Comparison of ENCODE assay signal across 2 cellular contexts in the genomic region with DNA sequence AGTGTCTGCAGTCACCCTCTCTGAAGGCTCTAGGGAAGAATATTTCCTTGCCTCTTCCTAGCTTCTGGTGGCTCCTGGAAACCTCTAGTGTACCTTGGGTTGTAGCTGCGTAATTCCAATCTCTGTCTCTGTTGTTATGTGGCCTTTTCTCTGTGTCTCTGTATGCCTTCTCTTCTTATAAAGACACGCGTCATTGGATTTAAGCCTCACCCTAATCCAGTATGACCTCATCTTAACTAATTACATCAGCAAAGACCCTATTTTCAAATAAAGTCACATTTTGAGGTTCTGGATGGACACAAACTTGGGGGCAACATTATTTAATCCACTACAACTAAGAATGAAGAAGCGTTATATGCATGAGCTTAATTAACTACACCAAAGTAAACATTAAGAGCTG.
TF ChIP-seq lines count a peak whose summit lies in the region.

No MANE protein-coding gene starts in this region.

TF ChIP-seq in A549, 52 proteins besides CTCF, POLR2A, EP300 and RAD21 (continued from another document):
- TF ChIP-seq ZFP36 (IDR thresholded peaks at IDR 0.05; ENCODE audit: borderline replicate concordance, partially characterized antibody) (no peak), RCOR1 (IDR thresholded peaks at IDR 0.05; ENCODE audit: low read depth, low read length) (no peak), EHMT2 (IDR thresholded peaks at IDR 0.05; ENCODE audit: low read depth) (no peak), CEBPB (IDR thresholded peaks at IDR 0.05) (no peak), HEYL (CRISPR knock-in tag; IDR thresholded peaks at IDR 0.05) (no peak)
- TF ChIP-seq, protein P1, sequence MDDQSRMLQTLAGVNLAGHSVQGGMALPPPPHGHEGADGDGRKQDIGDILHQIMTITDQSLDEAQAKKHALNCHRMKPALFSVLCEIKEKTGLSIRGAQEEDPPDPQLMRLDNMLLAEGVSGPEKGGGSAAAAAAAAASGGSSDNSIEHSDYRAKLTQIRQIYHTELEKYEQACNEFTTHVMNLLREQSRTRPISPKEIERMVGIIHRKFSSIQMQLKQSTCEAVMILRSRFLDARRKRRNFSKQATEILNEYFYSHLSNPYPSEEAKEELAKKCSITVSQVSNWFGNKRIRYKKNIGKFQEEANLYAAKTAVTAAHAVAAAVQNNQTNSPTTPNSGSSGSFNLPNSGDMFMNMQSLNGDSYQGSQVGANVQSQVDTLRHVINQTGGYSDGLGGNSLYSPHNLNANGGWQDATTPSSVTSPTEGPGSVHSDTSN (IDR thresholded peaks at IDR 0.05): no peak
- TF ChIP-seq, protein P2, sequence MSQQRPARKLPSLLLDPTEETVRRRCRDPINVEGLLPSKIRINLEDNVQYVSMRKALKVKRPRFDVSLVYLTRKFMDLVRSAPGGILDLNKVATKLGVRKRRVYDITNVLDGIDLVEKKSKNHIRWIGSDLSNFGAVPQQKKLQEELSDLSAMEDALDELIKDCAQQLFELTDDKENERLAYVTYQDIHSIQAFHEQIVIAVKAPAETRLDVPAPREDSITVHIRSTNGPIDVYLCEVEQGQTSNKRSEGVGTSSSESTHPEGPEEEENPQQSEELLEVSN (IDR thresholded peaks at IDR 0.05; ENCODE audit: borderline replicate concordance, low read depth): no peak

TF ChIP-seq in HEK293, 187 proteins besides CTCF, POLR2A, EP300 and RAD21 (continued from another document):
- no peak for TF ChIP-seq ZFHX2 (tag by site-specific recombination; conservative IDR thresholded peaks at IDR 0.05)
- TF ChIP-seq, protein P3, sequence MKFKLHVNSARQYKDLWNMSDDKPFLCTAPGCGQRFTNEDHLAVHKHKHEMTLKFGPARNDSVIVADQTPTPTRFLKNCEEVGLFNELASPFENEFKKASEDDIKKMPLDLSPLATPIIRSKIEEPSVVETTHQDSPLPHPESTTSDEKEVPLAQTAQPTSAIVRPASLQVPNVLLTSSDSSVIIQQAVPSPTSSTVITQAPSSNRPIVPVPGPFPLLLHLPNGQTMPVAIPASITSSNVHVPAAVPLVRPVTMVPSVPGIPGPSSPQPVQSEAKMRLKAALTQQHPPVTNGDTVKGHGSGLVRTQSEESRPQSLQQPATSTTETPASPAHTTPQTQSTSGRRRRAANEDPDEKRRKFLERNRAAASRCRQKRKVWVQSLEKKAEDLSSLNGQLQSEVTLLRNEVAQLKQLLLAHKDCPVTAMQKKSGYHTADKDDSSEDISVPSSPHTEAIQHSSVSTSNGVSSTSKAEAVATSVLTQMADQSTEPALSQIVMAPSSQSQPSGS (tag by site-specific recombination; IDR thresholded peaks at IDR 0.05; ENCODE audit: low read depth): peak; percentile 97
- 0 out of 2 replicates have a peak, but pooled peaks have one; percentile 33 for TF ChIP-seq ZNF335 (tag by site-specific recombination; conservative IDR thresholded peaks at IDR 0.05)
- no peak for TF ChIP-seq MZF1 (tag by site-specific recombination; IDR thresholded peaks at IDR 0.05; ENCODE audit: borderline replicate concordance)
- no peak for TF ChIP-seq ZNF239 (tag by site-specific recombination; IDR thresholded peaks at IDR 0.05)
- TF ChIP-seq ZNF354C (tag by site-specific recombination; IDR thresholded peaks at IDR 0.05; ENCODE audit: borderline replicate concordance, low read depth): no peak
- TF ChIP-seq ZNF830 (tag by site-specific recombination; IDR thresholded peaks at IDR 0.05; ENCODE audit: low read depth): no peak
